ENCODE assay signal across 15 cellular contexts in the genomic region with DNA sequence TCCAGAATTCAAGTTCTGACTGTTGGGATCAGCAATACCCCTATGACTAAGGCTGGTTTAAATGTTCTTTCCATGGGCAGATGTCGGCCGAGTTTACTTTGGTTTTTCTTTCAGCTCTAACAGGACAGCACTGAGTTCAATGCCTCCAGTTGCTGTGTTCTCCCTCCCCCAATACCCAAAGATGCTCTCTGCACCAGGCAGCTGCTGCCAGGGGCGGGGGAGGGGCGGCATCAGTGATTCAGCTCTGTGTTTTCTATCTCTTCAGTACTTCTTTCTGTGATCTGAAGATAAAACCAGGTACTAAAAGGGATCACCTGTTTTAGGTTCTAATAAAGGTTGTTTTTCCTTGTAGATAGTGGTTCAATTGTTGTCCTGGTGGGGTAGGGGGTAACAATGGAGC.
DNase-seq lines count a peak whose midpoint lies in the region; ATAC-seq and TF ChIP-seq lines count a peak whose summit lies in the region.
"Had no signal": no experiment of that assay in that cellular context is flagged by ENCODE, and none has a peak within 500 bp of the region (broad histone marks: within the 10 kb centered on the region; RNA-seq: fewer than 3 reads in every experiment).

No MANE protein-coding gene starts in this region.

- H4K20me1 ChIP-seq in GM23338 (replicated peaks; ENCODE audit: insufficient read depth): no peaks in the 10 kb centered on the region
- H4K20me1 ChIP-seq in neural progenitor cell (ENCODE audit: low read depth): no peaks in the 10 kb centered on the region

- H2AFZ ChIP-seq in GM23338 (peak overlapping the region; percentile 49; the same call in 1 of the 2 replicates), neural progenitor cell (replicated peaks) (no peak overlapping the region)
- H2AFZ ChIP-seq: GM23248 had no signal

- H3K9ac ChIP-seq in neural progenitor cell: no peak overlapping the region
- H3K9ac ChIP-seq: GM23248 had no signal

- H3K9me2 ChIP-seq in GM23338 (ENCODE audit: insufficient read depth): no peaks in the 10 kb centered on the region

- no peaks in the 10 kb centered on the region for H3K27me3 ChIP-seq in BE2C
- H3K27me3 ChIP-seq in GM23338 (ENCODE audit: insufficient read depth): no peaks in the 10 kb centered on the region
- no peaks in the 10 kb centered on the region for H3K27me3 ChIP-seq in neural progenitor cell

- H3K9me3 Mint-ChIP-seq in GM23338 (no peaks in the 10 kb centered on the region), glutamatergic neuron (ENCODE audit: unreplicated experiment) (no peaks in the 10 kb centered on the region), neural progenitor cell (no peaks in the 10 kb centered on the region)

- no peak overlapping the region for H3K4me2 ChIP-seq in GM23338
- no peak overlapping the region for H3K4me2 ChIP-seq in neural progenitor cell

- no peaks in the 10 kb centered on the region for H3K36me3 Mint-ChIP-seq in GM23338 (ENCODE audit: low read depth)
- H3K36me3 Mint-ChIP-seq in glutamatergic neuron (ENCODE audit: unreplicated experiment): no peaks in the 10 kb centered on the region
- H3K36me3 Mint-ChIP-seq in neural progenitor cell: no peaks in the 10 kb centered on the region

- peak; percentile 8 for DNase-seq in BE2C
- peak; percentile 15 for DNase-seq in GM23338 (ENCODE audit: low spot score)
- peak; percentile 52 for DNase-seq in glutamatergic neuron
- DNase-seq in neural progenitor cell (ENCODE audit: low spot score): no peak
- DNase-seq in AML-193 (lab: John Stamatoyannopoulos, UW): no peak
- no peak for DNase-seq in NCI-H69 (lab: John Stamatoyannopoulos, UW)
- DNase-seq: Caco-2; CD4-positive, alpha-beta T cell; DMS79 treated with DMSO at 0.1 percent for 48 hours; GM23248; HCEC 1CT had no signal

- H3K4me3 Mint-ChIP-seq in GM23338 (no peak overlapping the region), glutamatergic neuron (ENCODE audit: unreplicated experiment) (no peak overlapping the region), neural progenitor cell (no peak overlapping the region)
- H3K4me3 Mint-ChIP-seq: CD4-positive, alpha-beta T cell had no signal

- H3K4me1 Mint-ChIP-seq in GM23338: peaks cover 20% of the 10 kb centered on the region; the same call in 2 of the 3 replicates
- H3K4me1 Mint-ChIP-seq in glutamatergic neuron (ENCODE audit: low read depth, unreplicated experiment): peaks cover 7% of the 10 kb centered on the region
- H3K4me1 Mint-ChIP-seq in neural progenitor cell: peaks cover 4% of the 10 kb centered on the region

- H3K27me3 Mint-ChIP-seq in GM23338 (ENCODE audit: insufficient read depth, low read depth, poor library complexity) (no peaks in the 10 kb centered on the region), glutamatergic neuron (ENCODE audit: unreplicated experiment) (no peaks in the 10 kb centered on the region), neural progenitor cell (ENCODE audit: insufficient read depth, low read depth) (peaks cover 2% of the 10 kb centered on the region)
- H3K27me3 Mint-ChIP-seq: CD4-positive, alpha-beta T cell had no signal

- no peak overlapping the region for H3K27ac ChIP-seq in GM23338 (ENCODE audit: low read depth)
- no peak overlapping the region for H3K27ac ChIP-seq in neural progenitor cell
- H3K27ac ChIP-seq: C4-2B, GM23248, HL-60 had no signal

- H3K4me3 ChIP-seq in BE2C (ENCODE audit: low read depth, low read length) (no peak overlapping the region), GM23338 (no peak overlapping the region), neural progenitor cell (no peak overlapping the region)
- H3K4me3 ChIP-seq: GM12878, GM23248 had no signal

- H3K36me3 ChIP-seq in BE2C: no peaks in the 10 kb centered on the region
- no peaks in the 10 kb centered on the region for H3K36me3 ChIP-seq in GM23338 (ENCODE audit: insufficient read depth)
- no peaks in the 10 kb centered on the region for H3K36me3 ChIP-seq in neural progenitor cell

- H3K27ac Mint-ChIP-seq in GM23338 (no peak overlapping the region), glutamatergic neuron (ENCODE audit: unreplicated experiment) (peak overlapping the region; percentile 39), neural progenitor cell (peak overlapping the region; percentile 42)
- H3K27ac Mint-ChIP-seq: CD4-positive, alpha-beta T cell had no signal

- no peaks in the 10 kb centered on the region for H3K4me1 ChIP-seq in BE2C
- peaks cover 10% of the 10 kb centered on the region; the same call in 1 of the 2 replicates for H3K4me1 ChIP-seq in GM23338 (ENCODE audit: insufficient read depth)
- peaks cover 7% of the 10 kb centered on the region for H3K4me1 ChIP-seq in neural progenitor cell
- H3K4me1 ChIP-seq: Caco-2 had no signal

- no peaks in the 10 kb centered on the region for H3K79me2 ChIP-seq in GM23338 (replicated peaks; ENCODE audit: insufficient read depth)
- H3K79me2 ChIP-seq in neural progenitor cell (ENCODE audit: low read depth): no peaks in the 10 kb centered on the region

- H3K9me3 ChIP-seq in BE2C (no peaks in the 10 kb centered on the region), neural progenitor cell (ENCODE audit: low read depth) (no peaks in the 10 kb centered on the region)
- H3K9me3 ChIP-seq: Caco-2 had no signal

- H3F3A ChIP-seq in GM23338 (replicated peaks; ENCODE audit: low read depth) (no peaks in the 10 kb centered on the region), neural progenitor cell (ENCODE audit: low read depth) (no peaks in the 10 kb centered on the region)

- TF ChIP-seq CTCF in BE2C (IDR thresholded peaks at IDR 0.05; ENCODE audit: low read depth, low read length) (no peak), GM23338 (conservative IDR thresholded peaks at IDR 0.05; ENCODE audit: low read depth in 2 of 2) (no peak), glutamatergic neuron (IDR thresholded peaks at IDR 0.05; ENCODE audit: partially characterized antibody, unreplicated experiment) (no peak), neural progenitor cell (IDR thresholded peaks at IDR 0.05) (no peak)

- peak; percentile 47; the same call in 1 of the 3 replicates for ATAC-seq in GM23338
- no peak for ATAC-seq in HG03097 (IDR thresholded peaks at IDR 0.05; ENCODE audit: low FRiP score, unreplicated experiment)

TF ChIP-seq in GM23338, 12 proteins besides CTCF, POLR2A, EP300 and RAD21 (continues in another document):
- TF ChIP-seq, protein P1, sequence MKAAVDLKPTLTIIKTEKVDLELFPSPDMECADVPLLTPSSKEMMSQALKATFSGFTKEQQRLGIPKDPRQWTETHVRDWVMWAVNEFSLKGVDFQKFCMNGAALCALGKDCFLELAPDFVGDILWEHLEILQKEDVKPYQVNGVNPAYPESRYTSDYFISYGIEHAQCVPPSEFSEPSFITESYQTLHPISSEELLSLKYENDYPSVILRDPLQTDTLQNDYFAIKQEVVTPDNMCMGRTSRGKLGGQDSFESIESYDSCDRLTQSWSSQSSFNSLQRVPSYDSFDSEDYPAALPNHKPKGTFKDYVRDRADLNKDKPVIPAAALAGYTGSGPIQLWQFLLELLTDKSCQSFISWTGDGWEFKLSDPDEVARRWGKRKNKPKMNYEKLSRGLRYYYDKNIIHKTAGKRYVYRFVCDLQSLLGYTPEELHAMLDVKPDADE (IDR thresholded peaks at IDR 0.05): no peak
- no peak for TF ChIP-seq CREB1 (CRISPR knock-in tag; IDR thresholded peaks at IDR 0.05; ENCODE audit: low read depth)
- TF ChIP-seq STAT1 (IDR thresholded peaks at IDR 0.05; ENCODE audit: unreplicated experiment): no peak
- no peak for TF ChIP-seq EZH2phosphoT487 (IDR thresholded peaks at IDR 0.05; ENCODE audit: unreplicated experiment)
- no peak for TF ChIP-seq POLR2AphosphoS5 (IDR thresholded peaks at IDR 0.05; ENCODE audit: low read depth)
- TF ChIP-seq, protein P2, sequence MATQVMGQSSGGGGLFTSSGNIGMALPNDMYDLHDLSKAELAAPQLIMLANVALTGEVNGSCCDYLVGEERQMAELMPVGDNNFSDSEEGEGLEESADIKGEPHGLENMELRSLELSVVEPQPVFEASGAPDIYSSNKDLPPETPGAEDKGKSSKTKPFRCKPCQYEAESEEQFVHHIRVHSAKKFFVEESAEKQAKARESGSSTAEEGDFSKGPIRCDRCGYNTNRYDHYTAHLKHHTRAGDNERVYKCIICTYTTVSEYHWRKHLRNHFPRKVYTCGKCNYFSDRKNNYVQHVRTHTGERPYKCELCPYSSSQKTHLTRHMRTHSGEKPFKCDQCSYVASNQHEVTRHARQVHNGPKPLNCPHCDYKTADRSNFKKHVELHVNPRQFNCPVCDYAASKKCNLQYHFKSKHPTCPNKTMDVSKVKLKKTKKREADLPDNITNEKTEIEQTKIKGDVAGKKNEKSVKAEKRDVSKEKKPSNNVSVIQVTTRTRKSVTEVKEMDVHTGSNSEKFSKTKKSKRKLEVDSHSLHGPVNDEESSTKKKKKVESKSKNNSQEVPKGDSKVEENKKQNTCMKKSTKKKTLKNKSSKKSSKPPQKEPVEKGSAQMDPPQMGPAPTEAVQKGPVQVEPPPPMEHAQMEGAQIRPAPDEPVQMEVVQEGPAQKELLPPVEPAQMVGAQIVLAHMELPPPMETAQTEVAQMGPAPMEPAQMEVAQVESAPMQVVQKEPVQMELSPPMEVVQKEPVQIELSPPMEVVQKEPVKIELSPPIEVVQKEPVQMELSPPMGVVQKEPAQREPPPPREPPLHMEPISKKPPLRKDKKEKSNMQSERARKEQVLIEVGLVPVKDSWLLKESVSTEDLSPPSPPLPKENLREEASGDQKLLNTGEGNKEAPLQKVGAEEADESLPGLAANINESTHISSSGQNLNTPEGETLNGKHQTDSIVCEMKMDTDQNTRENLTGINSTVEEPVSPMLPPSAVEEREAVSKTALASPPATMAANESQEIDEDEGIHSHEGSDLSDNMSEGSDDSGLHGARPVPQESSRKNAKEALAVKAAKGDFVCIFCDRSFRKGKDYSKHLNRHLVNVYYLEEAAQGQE (IDR thresholded peaks at IDR 0.05; ENCODE audit: unreplicated experiment): no peak
- TF ChIP-seq ZNF331 (CRISPR knock-in tag; IDR thresholded peaks at IDR 0.05; ENCODE audit: low read depth): no peak
- TF ChIP-seq EZH2 (IDR thresholded peaks at IDR 0.05; ENCODE audit: low read depth, unreplicated experiment): no peak
- TF ChIP-seq JUNB (IDR thresholded peaks at IDR 0.05; ENCODE audit: unreplicated experiment): no peak

Comparison
In these comparisons a context has a peak if more than half of its experiments do, and no peak if none do; other contexts are left out.
1. DNase-seq: peak in BE2C (single experiment), GM23338 (single experiment) and glutamatergic neuron (single experiment); none in neural progenitor cell (single experiment), AML-193 (0 of 2) and NCI-H69 (single experiment).